ENCODE assay signal across 28 cellular contexts in genomic region chr4:186061919-186062318, GRCh38. TPM values are rescaled to one million over a fixed set of nuclear protein-coding genes. Genes with fewer than 3 reads are reported as not detected.
"Had no signal": no experiment of that assay in that cellular context is flagged by ENCODE, and none has a peak within 500 bp of the region (broad histone marks: within the 10 kb centered on the region; RNA-seq: fewer than 3 reads in every experiment).

No MANE protein-coding gene starts in this region.

- H3K4me3 Mint-ChIP-seq: activated CD4-positive, alpha-beta memory T cell treated with anti-CD3 and anti-CD28 coated beads, Interleukin-2, amount 10 ng/mL, durations not matched to agents 7 days and 5 days; activated CD4-positive, alpha-beta T cell treated with anti-CD3 and anti-CD28 coated beads for 36 hours; activated naive CD4-positive, alpha-beta T cell treated with anti-CD3 and anti-CD28 coated beads, Interleukin-2, amount 50 U/mL, for 24 hours; activated T-cell treated with anti-CD3 and anti-CD28 coated beads, Interleukin-2, amount 50 U/mL, for 72 hours had no signal

- H3K36me3 ChIP-seq: MG63, SJCRH30, WERI-Rb-1 had no signal

- H3K27ac Mint-ChIP-seq: activated CD4-positive, alpha-beta memory T cell treated with anti-CD3 and anti-CD28 coated beads, Interleukin-2, amount 10 ng/mL, durations not matched to agents 7 days and 5 days; activated CD4-positive, alpha-beta T cell treated with anti-CD3 and anti-CD28 coated beads for 36 hours; activated naive CD4-positive, alpha-beta T cell treated with anti-CD3 and anti-CD28 coated beads, Interleukin-2, amount 50 U/mL, for 24 hours; activated T-cell treated with anti-CD3 and anti-CD28 coated beads, Interleukin-2, amount 50 U/mL, for 72 hours; activated T-helper 2 cell treated with anti-CD3 and anti-CD28 coated beads, Interferon-gamma antibody, Interleukin-2, Interleukin-4, amounts not matched to agents 10 μg/mL and 5 μg/mL and 100 μg/mL, durations not matched to agents 14 hours and 24 hours and 36 hours had no signal

- H3K4me3 ChIP-seq: coronary artery, MG63, SJCRH30 had no signal

- H3K4me1 ChIP-seq: SJCRH30 had no signal

- H3K9me3 ChIP-seq: MG63, SJCRH30, SK-N-SH had no signal

- H3K27me3 ChIP-seq: MG63, SJCRH30 had no signal

- DNase-seq: activated CD4-positive, alpha-beta memory T cell treated with anti-CD3 and anti-CD28 coated beads, Interleukin-2, amount 10 ng/mL, durations not matched to agents 7 days and 5 days; activated CD4-positive, alpha-beta T cell treated with anti-CD3 and anti-CD28 coated beads for 36 hours; activated CD4-positive, alpha-beta T cell treated with anti-CD3 and anti-CD28 coated beads, Interleukin-2, amount 50 U/mL, for 1 hour; activated CD8-positive, alpha-beta memory T cell treated with anti-CD3 and anti-CD28 coated beads, Interleukin-2, amount 50 U/mL, for 4 hours; activated naive CD4-positive, alpha-beta T cell; activated T-cell treated with anti-CD3 and anti-CD28 coated beads, Interleukin-2, amount 50 U/mL, for 72 hours; aorta; central memory CD4-positive, alpha-beta T cell; MG63; NCI-H1092; NCI-H1417 treated with DMSO at 0.1 percent for 48 hours; NCI-H1694; NCI-H2029 treated with DMSO at 0.1 percent for 48 hours; NCI-H345; NCI-H510A; NCI-H69; OCI-M1; Right ventricle myocardium superior; SJCRH30; SK-N-SH; T-helper 1 cell; WERI-Rb-1 had no signal

- H3K36me3 Mint-ChIP-seq: activated naive CD4-positive, alpha-beta T cell treated with anti-CD3 and anti-CD28 coated beads, Interleukin-2, amount 50 U/mL, for 24 hours had no signal

- H3K27ac ChIP-seq: coronary artery, RWPE1, SJCRH30, WERI-Rb-1 had no signal

- ATAC-seq: activated CD4-positive, alpha-beta T cell treated with anti-CD3 and anti-CD28 coated beads for 36 hours; activated T-cell treated with anti-CD3 and anti-CD28 coated beads, Interleukin-2, amount 50 U/mL, for 72 hours; Panc1 had no signal

- H3K9me3 Mint-ChIP-seq: activated naive CD4-positive, alpha-beta T cell treated with anti-CD3 and anti-CD28 coated beads, Interleukin-2, amount 50 U/mL, for 24 hours had no signal

- FAIRE-seq: bronchial epithelial cell had no signal

RNA-seq across cellular contexts. Expression of gene TLR3, which starts 7.0 kb away (rescaled TPM):
- total RNA-seq: activated CD4-positive, alpha-beta T cell treated with anti-CD3 and anti-CD28 coated beads for 36 hours; activated T-helper 2 cell treated with anti-CD3 and anti-CD28 coated beads, Interferon-gamma antibody, Interleukin-2, Interleukin-4, amounts not matched to agents 10 μg/mL and 5 μg/mL and 100 μg/mL, durations not matched to agents 14 hours and 24 hours and 36 hours; SJCRH30 had no signal
